In genomic region chr22:45235101-45235777, GRCh38 we compare ENCODE assay signal across 8 cellular contexts. TPM values are rescaled to one million over a fixed set of nuclear protein-coding genes. Genes with fewer than 3 reads are reported as not detected.
DNase-seq lines count a peak whose midpoint lies in the region; ATAC-seq and TF ChIP-seq lines count a peak whose summit lies in the region.

No MANE protein-coding gene starts in this region.

- H3K4me1 ChIP-seq in CD4-positive, CD25-positive, alpha-beta regulatory T cell (ENCODE audit: control insufficient read depth, insufficient read depth, low read length, poor library complexity, severe bottlenecking): peaks cover 9% of the 10 kb centered on the region
- peaks cover 9% of the 10 kb centered on the region for H3K4me1 ChIP-seq in smooth muscle cell (ENCODE audit: low read depth)

- no peak overlapping the region for H2AFZ ChIP-seq in smooth muscle cell (ENCODE audit: low read depth)

- no peak overlapping the region for H3K4me2 ChIP-seq in smooth muscle cell

- peaks cover 4% of the 10 kb centered on the region for H3K36me3 Mint-ChIP-seq in CD4-positive, CD25-positive, alpha-beta regulatory T cell
- no peaks in the 10 kb centered on the region for H3K36me3 Mint-ChIP-seq in T-helper 2 cell treated with Interferon-gamma antibody and Interleukin-4, amounts not matched to agents 5 μg/mL and 100 μg/mL, for 36 hours (ENCODE audit: low read depth)
- peaks cover 4% of the 10 kb centered on the region for H3K36me3 Mint-ChIP-seq in stimulated activated effector memory CD8-positive, alpha-beta T cell treated with anti-CD3 and anti-CD28 coated beads, Interleukin-12 subunit alpha, Interleukin-12 subunit beta, amount 100 ng/mL, for 72 hours
- H3K36me3 Mint-ChIP-seq in activated T-cell treated with anti-CD3 and anti-CD28 coated beads, Interleukin-2, amount 50 U/mL, for 24 hours (ENCODE audit: low read depth): peaks cover 24% of the 10 kb centered on the region

- no peaks in the 10 kb centered on the region for H3F3A ChIP-seq in smooth muscle cell (ENCODE audit: low read depth)

- H3K9me3 ChIP-seq in CD4-positive, CD25-positive, alpha-beta regulatory T cell (ENCODE audit: control insufficient read depth in 2 of 2, low read length in 2 of 2): no peaks in the 10 kb centered on the region
- H3K9me3 ChIP-seq in smooth muscle cell (replicated peaks; ENCODE audit: low read depth): no peaks in the 10 kb centered on the region

- H3K4me3 ChIP-seq in CD4-positive, CD25-positive, alpha-beta regulatory T cell (ENCODE audit: low read depth, low read length): no peak overlapping the region
- H3K4me3 ChIP-seq in smooth muscle cell: no peak overlapping the region

- H3K27ac ChIP-seq in CD4-positive, CD25-positive, alpha-beta regulatory T cell (ENCODE audit: insufficient read depth, low read length, poor library complexity, severe bottlenecking): no peak overlapping the region
- no peak overlapping the region for H3K27ac ChIP-seq in smooth muscle cell (ENCODE audit: low read depth)

- no peak overlapping the region for H3K9ac ChIP-seq in smooth muscle cell (ENCODE audit: low read depth)

- 92% methylated on average over 23 of the region's 23 CpGs for WGBS in smooth muscle cell (ENCODE audit: low lambda C conversion rate)

- H3K27ac Mint-ChIP-seq in CD4-positive, CD25-positive, alpha-beta regulatory T cell: peak overlapping the region in 2 of 3 donors; percentile 17 to 79
- H3K27ac Mint-ChIP-seq in T-helper 2 cell treated with Interferon-gamma antibody and Interleukin-4, amounts not matched to agents 5 μg/mL and 100 μg/mL, for 36 hours: no peak overlapping the region
- no peak overlapping the region for H3K27ac Mint-ChIP-seq in stimulated activated effector memory CD8-positive, alpha-beta T cell treated with anti-CD3 and anti-CD28 coated beads, Interleukin-12 subunit alpha, Interleukin-12 subunit beta, amount 100 ng/mL, for 72 hours
- no peak overlapping the region for H3K27ac Mint-ChIP-seq in activated T-cell treated with anti-CD3 and anti-CD28 coated beads, Interleukin-2, amount 50 U/mL, for 24 hours

- H3K4me1 Mint-ChIP-seq in CD4-positive, CD25-positive, alpha-beta regulatory T cell: peaks cover 0 to 39% (median 20%) of the 10 kb centered on the region in 4 donors
- no peaks in the 10 kb centered on the region for H3K4me1 Mint-ChIP-seq in T-helper 2 cell treated with Interferon-gamma antibody and Interleukin-4, amounts not matched to agents 5 μg/mL and 100 μg/mL, for 36 hours (ENCODE audit: low read depth)
- H3K4me1 Mint-ChIP-seq in stimulated activated effector memory CD8-positive, alpha-beta T cell treated with anti-CD3 and anti-CD28 coated beads, Interleukin-12 subunit alpha, Interleukin-12 subunit beta, amount 100 ng/mL, for 72 hours: peaks cover 64% of the 10 kb centered on the region
- H3K4me1 Mint-ChIP-seq in activated T-cell treated with anti-CD3 and anti-CD28 coated beads, Interleukin-2, amount 50 U/mL, for 24 hours (ENCODE audit: low read depth): peaks cover 22% of the 10 kb centered on the region

- TF ChIP-seq CTCF in smooth muscle cell (IDR thresholded peaks at IDR 0.05; ENCODE audit: borderline replicate concordance, insufficient read depth, poor library complexity, severe bottlenecking): no peak

- peaks cover 4% of the 10 kb centered on the region for H3K27me3 Mint-ChIP-seq in CD4-positive, CD25-positive, alpha-beta regulatory T cell
- no peaks in the 10 kb centered on the region for H3K27me3 Mint-ChIP-seq in T-helper 2 cell treated with Interferon-gamma antibody and Interleukin-4, amounts not matched to agents 5 μg/mL and 100 μg/mL, for 36 hours (ENCODE audit: low read depth)
- H3K27me3 Mint-ChIP-seq in activated T-cell treated with anti-CD3 and anti-CD28 coated beads, Interleukin-2, amount 50 U/mL, for 24 hours: no peaks in the 10 kb centered on the region

- peak overlapping the region in 2 of 4 donors; percentile 35 to 50 for H3K4me3 Mint-ChIP-seq in CD4-positive, CD25-positive, alpha-beta regulatory T cell
- H3K4me3 Mint-ChIP-seq in T-helper 2 cell treated with Interferon-gamma antibody and Interleukin-4, amounts not matched to agents 5 μg/mL and 100 μg/mL, for 36 hours: peak overlapping the region; percentile 29
- H3K4me3 Mint-ChIP-seq in stimulated activated effector memory CD8-positive, alpha-beta T cell treated with anti-CD3 and anti-CD28 coated beads, Interleukin-12 subunit alpha, Interleukin-12 subunit beta, amount 100 ng/mL, for 72 hours: peak overlapping the region; percentile 55
- no peak overlapping the region for H3K4me3 Mint-ChIP-seq in activated T-cell treated with anti-CD3 and anti-CD28 coated beads, Interleukin-2, amount 50 U/mL, for 24 hours

- H3K79me2 ChIP-seq in smooth muscle cell (ENCODE audit: low read depth): peaks cover 41% of the 10 kb centered on the region

- H4K20me1 ChIP-seq in smooth muscle cell (ENCODE audit: low read depth): peaks cover 81% of the 10 kb centered on the region

- H3K27me3 ChIP-seq in CD4-positive, CD25-positive, alpha-beta regulatory T cell (ENCODE audit: control insufficient read depth, insufficient read depth, low read length): no peaks in the 10 kb centered on the region
- no peaks in the 10 kb centered on the region for H3K27me3 ChIP-seq in smooth muscle cell (ENCODE audit: low read depth)

- H3K36me3 ChIP-seq in CD4-positive, CD25-positive, alpha-beta regulatory T cell (ENCODE audit: control insufficient read depth, insufficient read depth, low read length): no peaks in the 10 kb centered on the region
- H3K36me3 ChIP-seq in smooth muscle cell (ENCODE audit: low read depth): no peaks in the 10 kb centered on the region

- peak in 1 of 3 donors; percentile 49 for DNase-seq in CD4-positive, CD25-positive, alpha-beta regulatory T cell
- DNase-seq in T-helper 2 cell treated with Interferon-gamma antibody and Interleukin-4, amounts not matched to agents 5 μg/mL and 100 μg/mL, for 36 hours (ENCODE audit: low spot score): no peak
- DNase-seq in stimulated activated effector memory CD8-positive, alpha-beta T cell treated with anti-CD3 and anti-CD28 coated beads, Interleukin-12 subunit alpha, Interleukin-12 subunit beta, amount 100 ng/mL, for 72 hours (ENCODE audit: low spot score in 2 of 2): no peak
- DNase-seq in retina: no peak
- no peak for DNase-seq in smooth muscle cell (lab: John Stamatoyannopoulos, UW; ENCODE audit: unreplicated experiment)
- no peak for DNase-seq in activated T-cell treated with anti-CD3 and anti-CD28 coated beads, Interleukin-2, amount 50 U/mL, for 24 hours

- no peaks in the 10 kb centered on the region for H3K9me3 Mint-ChIP-seq in CD4-positive, CD25-positive, alpha-beta regulatory T cell
- no peaks in the 10 kb centered on the region for H3K9me3 Mint-ChIP-seq in T-helper 2 cell treated with Interferon-gamma antibody and Interleukin-4, amounts not matched to agents 5 μg/mL and 100 μg/mL, for 36 hours
- H3K9me3 Mint-ChIP-seq in stimulated activated effector memory CD8-positive, alpha-beta T cell treated with anti-CD3 and anti-CD28 coated beads, Interleukin-12 subunit alpha, Interleukin-12 subunit beta, amount 100 ng/mL, for 72 hours: no peaks in the 10 kb centered on the region
- no peaks in the 10 kb centered on the region for H3K9me3 Mint-ChIP-seq in activated T-cell treated with anti-CD3 and anti-CD28 coated beads, Interleukin-2, amount 50 U/mL, for 24 hours

- ATAC-seq in CD4-positive, CD25-positive, alpha-beta regulatory T cell (ENCODE audit: low read depth in 2 of 2): peak; percentile 59 to 60
- ATAC-seq in GM19023 (IDR thresholded peaks at IDR 0.05; ENCODE audit: unreplicated experiment) (peak; percentile 66), HG03103 (IDR thresholded peaks at IDR 0.05; ENCODE audit: low read depth, unreplicated experiment) (peak; percentile 65)
- peak; percentile 84 for ATAC-seq in stimulated activated effector memory CD8-positive, alpha-beta T cell treated with anti-CD3 and anti-CD28 coated beads, Interleukin-12 subunit alpha, Interleukin-12 subunit beta, amount 100 ng/mL, for 72 hours

RNA-seq across cellular contexts. Expression of gene KIAA0930, which starts 5.5 kb away (rescaled TPM):
- 21.3 TPM for total RNA-seq in CD4-positive, CD25-positive, alpha-beta regulatory T cell
- polyA plus RNA-seq in CD4-positive, CD25-positive, alpha-beta regulatory T cell: 1 to 10 TPM in 2 of 4 donors, under 1 TPM in 2; 0.70 to 2.4 (median 1.4) TPM
- total RNA-seq in smooth muscle cell: 35.9 and 44.8 TPM in 2 replicates
- polyA plus RNA-seq in smooth muscle cell: 37.6 and 49.0 TPM in 2 replicates

RNA-seq across cellular contexts. Expression of gene UPK3A, which starts 49.5 kb away (rescaled TPM):
- not detected for total RNA-seq in CD4-positive, CD25-positive, alpha-beta regulatory T cell
- not detected for polyA plus RNA-seq in CD4-positive, CD25-positive, alpha-beta regulatory T cell
- not detected in 2 replicates for total RNA-seq in smooth muscle cell
- polyA plus RNA-seq in smooth muscle cell: not detected in 2 replicates

Comparison
In these comparisons a context has a peak if more than half of its experiments do, and no peak if none do; other contexts are left out.
1. H3K27ac Mint-ChIP-seq: peak in CD4-positive, CD25-positive, alpha-beta regulatory T cell (2 of 3); none in T-helper 2 cell treated with Interferon-gamma antibody and Interleukin-4, amounts not matched to agents 5 μg/mL and 100 μg/mL, for 36 hours (single experiment), stimulated activated effector memory CD8-positive, alpha-beta T cell treated with anti-CD3 and anti-CD28 coated beads, Interleukin-12 subunit alpha, Interleukin-12 subunit beta, amount 100 ng/mL, for 72 hours (single experiment) and activated T-cell treated with anti-CD3 and anti-CD28 coated beads, Interleukin-2, amount 50 U/mL, for 24 hours (single experiment).
2. Peak in every context shown above with its lines, with median percentiles within 50 percentile points of each other: ATAC-seq.